Comparison of ENCODE assay signal across 9 cellular contexts in genomic region chr19:1045247-1045603, GRCh38. TPM values are rescaled to one million over a fixed set of nuclear protein-coding genes. Genes with fewer than 3 reads are reported as not detected.
DNase-seq lines count a peak whose midpoint lies in the region; ATAC-seq and TF ChIP-seq lines count a peak whose summit lies in the region.
"Had no signal": no experiment of that assay in that cellular context is flagged by ENCODE, and none has a peak within 500 bp of the region (broad histone marks: within the 10 kb centered on the region; RNA-seq: fewer than 3 reads in every experiment).

No MANE protein-coding gene starts in this region.

- H3K9me3 ChIP-seq in endodermal cell (ENCODE audit: control insufficient read depth, low read length) (no peaks in the 10 kb centered on the region), testis (no peaks in the 10 kb centered on the region)

- H3K36me3 ChIP-seq in endodermal cell (ENCODE audit: control insufficient read depth, insufficient read depth, low read length) (peaks cover 22% of the 10 kb centered on the region), testis (ENCODE audit: low read depth, missing control alignments) (no peaks in the 10 kb centered on the region)

- H3K4me3 Mint-ChIP-seq in endodermal cell: no peak overlapping the region

- H3K9me3 Mint-ChIP-seq in endodermal cell: no peaks in the 10 kb centered on the region

- peaks cover 16% of the 10 kb centered on the region for H3K36me3 Mint-ChIP-seq in endodermal cell (ENCODE audit: low read depth)

- no peak overlapping the region for H3K27ac Mint-ChIP-seq in endodermal cell

- H3K27me3 ChIP-seq in endodermal cell (ENCODE audit: control insufficient read depth, insufficient read depth, low read length, poor library complexity, severe bottlenecking) (no peaks in the 10 kb centered on the region), testis (no peaks in the 10 kb centered on the region)

- H3K4me1 ChIP-seq in endodermal cell (ENCODE audit: control insufficient read depth, insufficient read depth, low read length) (no peaks in the 10 kb centered on the region), testis (peaks cover 14% of the 10 kb centered on the region)

- no peak for TF ChIP-seq POLR2A in testis (IDR thresholded peaks at IDR 0.05)

- H3K4me1 Mint-ChIP-seq in endodermal cell: peaks cover 5% of the 10 kb centered on the region

- ATAC-seq in GM19452 (IDR thresholded peaks at IDR 0.05; ENCODE audit: unreplicated experiment): no peak

- H3K4me3 ChIP-seq in endodermal cell (ENCODE audit: low read length): no peak overlapping the region
- peak overlapping the region in 1 of 2 donors; percentile 33 for H3K4me3 ChIP-seq in testis

- DNase-seq in stimulated activated CD4-positive, alpha-beta T cell treated with anti-CD3 and anti-CD28 coated beads, Interleukin-15, amount 100 ng/mL, for 24 hours: peak; percentile 80
- no peak for DNase-seq in stimulated activated CD4-positive, alpha-beta T cell treated with anti-CD3 and anti-CD28 coated beads, Interleukin-12 subunit alpha, Interleukin-12 subunit beta, amount 100 ng/mL, for 4 hours
- DNase-seq in T-helper 1 cell: peak; percentile 57 to 73 (median 62)
- peak; percentile 94 for DNase-seq in endodermal cell
- peak; percentile 94 for DNase-seq in testis
- no peak for DNase-seq in DMS153 (lab: John Stamatoyannopoulos, UW)
- DNase-seq in NCI-H510A (lab: John Stamatoyannopoulos, UW): no peak

- H3K9ac ChIP-seq in endodermal cell (ENCODE audit: extremely low read depth, low read length, poor library complexity, severe bottlenecking): no peak overlapping the region

- intact Hi-C loops in testis (cut with DNase I; ENCODE audit: low total_unique reads): no loop called here

- TF ChIP-seq CTCF in endodermal cell (conservative IDR thresholded peaks at IDR 0.05): no peak
- TF ChIP-seq CTCF in testis (IDR thresholded peaks at IDR 0.05): no peak

- WGBS in endodermal cell (ENCODE audit: insufficient coverage in 1 of 2, insufficient read length in 1 of 2), 2 experiments: 77 to 81% methylated on average over 4 to 10 of the region's 10 CpGs
- WGBS in testis, 2 donors: 69 to 74% methylated on average over 5 to 10 of the region's 10 CpGs

- H3K27ac ChIP-seq in endodermal cell (ENCODE audit: low read depth, low read length) (no peak overlapping the region), testis (no peak overlapping the region)

- no peaks in the 10 kb centered on the region for H3K27me3 Mint-ChIP-seq in endodermal cell (ENCODE audit: insufficient read depth)

RNA-seq across cellular contexts. Expression of gene ABCA7, which starts 5.3 kb away (rescaled TPM):
- total RNA-seq in endodermal cell: 10 to 100 TPM; 67.2 to 68.7 TPM
- polyA plus RNA-seq in endodermal cell (2013, experiment 1 of 2): 16.2 TPM
- polyA plus RNA-seq in endodermal cell (2013, experiment 2 of 2): 16.2 TPM
- total RNA-seq in testis: 10 to 100 TPM; 12.1 to 14.6 TPM
- polyA plus RNA-seq in testis (ENCODE audit: insufficient read depth, low read depth, low replicate concordance): 7.3 TPM

RNA-seq across cellular contexts. Expression of gene CNN2, which starts 18.8 kb away (rescaled TPM):
- total RNA-seq in endodermal cell: 100 to 1,000 TPM; 426 to 469 TPM
- 225 TPM for polyA plus RNA-seq in endodermal cell (2013, experiment 1 of 2)
- 200 TPM for polyA plus RNA-seq in endodermal cell (2013, experiment 2 of 2)
- total RNA-seq in testis: 10 to 100 TPM; 19.1 to 28.0 TPM
- 36.4 TPM for polyA plus RNA-seq in testis (ENCODE audit: insufficient read depth, low read depth, low replicate concordance)

RNA-seq across cellular contexts. Expression of gene ARHGAP45, which starts 21.7 kb away (rescaled TPM):
- total RNA-seq in endodermal cell (10 to 100 TPM; 14.8 to 17.1 TPM), testis (10 to 100 TPM; 20.7 to 31.7 TPM)
- polyA plus RNA-seq in endodermal cell (2013, experiment 1 of 2): 5.9 TPM
- 4.8 TPM for polyA plus RNA-seq in endodermal cell (2013, experiment 2 of 2)
- polyA plus RNA-seq in testis (ENCODE audit: insufficient read depth, low read depth, low replicate concordance): 14.1 TPM

RNA-seq across cellular contexts. Expression of gene RNU6-2, which starts 23.9 kb away (rescaled TPM):
- total RNA-seq in endodermal cell (not detected), testis (not detected)
- under 0.01 TPM for polyA plus RNA-seq in endodermal cell (2013, experiment 1 of 2)
- under 0.01 TPM for polyA plus RNA-seq in endodermal cell (2013, experiment 2 of 2)
- not detected for polyA plus RNA-seq in testis (ENCODE audit: insufficient read depth, low read depth, low replicate concordance)
- total RNA-seq: glomerular endothelial cell had no signal

RNA-seq across cellular contexts. Expression of gene TMEM259, which starts 24.3 kb away (rescaled TPM):
- total RNA-seq in endodermal cell (100 to 1,000 TPM; 157 to 176 TPM), testis (100 to 1,000 TPM; 339 to 405 TPM)
- polyA plus RNA-seq in endodermal cell (2013, experiment 1 of 2): 146 TPM
- polyA plus RNA-seq in endodermal cell (2013, experiment 2 of 2): 122 TPM
- polyA plus RNA-seq in testis (ENCODE audit: insufficient read depth, low read depth, low replicate concordance): 164 TPM

Comparison
In these comparisons a context has a peak if more than half of its experiments do, and no peak if none do; other contexts are left out.
1. DNase-seq: peak in stimulated activated CD4-positive, alpha-beta T cell treated with anti-CD3 and anti-CD28 coated beads, Interleukin-15, amount 100 ng/mL, for 24 hours (single experiment), T-helper 1 cell (5 of 5), endodermal cell (single experiment) and testis (single experiment); none in stimulated activated CD4-positive, alpha-beta T cell treated with anti-CD3 and anti-CD28 coated beads, Interleukin-12 subunit alpha, Interleukin-12 subunit beta, amount 100 ng/mL, for 4 hours (single experiment), DMS153 (single experiment) and NCI-H510A (single experiment).
2. RNA of gene ABCA7, which starts 5.3 kb away (total RNA-seq): 67.2 to 68.7 TPM in endodermal cell; 12.1 to 14.6 TPM in testis; every median in the first group is over 4 times any median in the second.
3. RNA of gene CNN2, which starts 18.8 kb away (total RNA-seq): 426 to 469 TPM in endodermal cell; 19.1 to 28.0 TPM in testis; every median in the first group is over 10 times any median in the second.